23 cellular contexts compared by ENCODE assay signal in genomic region chr20:30599990-30600389, GRCh38.
"Had no signal": no experiment of that assay in that cellular context is flagged by ENCODE, and none has a peak within 500 bp of the region (broad histone marks: within the 10 kb centered on the region; RNA-seq: fewer than 3 reads in every experiment).

No MANE protein-coding gene starts in this region.

- H3K27me3 ChIP-seq: colonic mucosa, foreskin keratinocyte, gastrocnemius medialis, heart left ventricle, heart right ventricle had no signal

- ATAC-seq: effector memory CD8-positive, alpha-beta T cell; esophagus mucosa; foreskin keratinocyte; gastrocnemius medialis; gastroesophageal sphincter; heart left ventricle; heart right ventricle had no signal

- H3K9me3 ChIP-seq: colonic mucosa, esophagus squamous epithelium, gastrocnemius medialis, gastroesophageal sphincter had no signal

- H3K36me3 ChIP-seq: colonic mucosa, esophagus squamous epithelium, gastrocnemius medialis, gastroesophageal sphincter, heart left ventricle, heart right ventricle had no signal

- H3K4me3 ChIP-seq: colonic mucosa, coronary artery, dorsolateral prefrontal cortex, esophagus squamous epithelium, gastrocnemius medialis, gastroesophageal sphincter, heart left ventricle, heart right ventricle had no signal

- H3K4me1 ChIP-seq: colonic mucosa, esophagus squamous epithelium, foreskin keratinocyte, gastrocnemius medialis, gastroesophageal sphincter, heart left ventricle, heart right ventricle had no signal

- DNase-seq: colonic mucosa; cortex of kidney; dermis blood vessel endothelial cell; dorsolateral prefrontal cortex; effector CD4-positive, alpha-beta T cell; effector CD8-positive, alpha-beta T cell; effector memory CD4-positive, alpha-beta T cell; effector memory CD8-positive, alpha-beta T cell; endodermal cell; erythroblast; esophagus squamous epithelium; foreskin fibroblast; foreskin keratinocyte; foreskin melanocyte; gastrocnemius medialis; glutamatergic neuron; head of caudate nucleus; heart left ventricle; heart right ventricle had no signal

- H3K27ac ChIP-seq: colonic mucosa, coronary artery, dorsolateral prefrontal cortex, epithelial cell of prostate, esophagus squamous epithelium, foreskin keratinocyte, gastrocnemius medialis, gastroesophageal sphincter, heart left ventricle, heart right ventricle had no signal
